In genomic region chr5:1751026-1751863, GRCh38 we compare ENCODE assay signal across 19 cellular contexts. TPM values are rescaled to one million over a fixed set of nuclear protein-coding genes. Genes with fewer than 3 reads are reported as not detected.
DNase-seq lines count a peak whose midpoint lies in the region; ATAC-seq, FAIRE-seq and TF ChIP-seq lines count a peak whose summit lies in the region.
"Had no signal": no experiment of that assay in that cellular context is flagged by ENCODE, and none has a peak within 500 bp of the region (broad histone marks: within the 10 kb centered on the region; RNA-seq: fewer than 3 reads in every experiment).

No MANE protein-coding gene starts in this region.

- 82% methylated on average over 19 of the region's 27 CpGs; no CpG with 5 or more reads in 1 of the 2 experiments for WGBS in H1 (ENCODE audit: extremely low coverage in 1 of 2, insufficient coverage in 1 of 2, insufficient read length in 1 of 2, insufficient replicate concordance in 2 of 2, low coverage in 1 of 2, low lambda C conversion rate in 2 of 2, missing lambda C conversion rate in 1 of 2), 2 experiments

- TF ChIP-seq EP300 in H1 (IDR thresholded peaks at IDR 0.05; ENCODE audit: borderline replicate concordance in 1 of 2, low read depth in 2 of 2, low read length in 2 of 2) = no peak

- no peak overlapping the region for H2BK20ac ChIP-seq in H1 (ENCODE audit: low read length)

- H3K36me3 ChIP-seq in HEK293 (ENCODE audit: control insufficient read depth in 2 of 2, insufficient read depth in 1 of 2, low read length in 2 of 2) = no peaks in the 10 kb centered on the region
- H3K36me3 ChIP-seq in H1 (ENCODE audit: control insufficient read depth in 2 of 4, insufficient read depth in 4 of 4, low read length in 3 of 4) = no peaks in the 10 kb centered on the region
- H3K36me3 ChIP-seq: upper lobe of left lung had no signal

- H3K9me3 ChIP-seq in HEK293 (ENCODE audit: control insufficient read depth, insufficient read depth, low read depth, low read length) = no peaks in the 10 kb centered on the region
- no peaks in the 10 kb centered on the region for H3K9me3 ChIP-seq in H1 (ENCODE audit: insufficient read depth in 2 of 2, low read depth in 1 of 2, low read length in 1 of 2)
- H3K9me3 ChIP-seq: upper lobe of left lung had no signal

- H2AFZ ChIP-seq in H1 (ENCODE audit: low read length) = no peak overlapping the region
- H2AFZ ChIP-seq: hepatocyte had no signal

- no peak overlapping the region for H4K91ac ChIP-seq in H1 (replicated peaks; ENCODE audit: insufficient read length, low read length)

- H3K56ac ChIP-seq in H1 (replicated peaks; ENCODE audit: insufficient read length, low read depth, low read length) = no peak overlapping the region

- no peak for FAIRE-seq in H1 (lab: Jason Lieb, UNC)
- FAIRE-seq: endometrium, GM18507 had no signal

- no peak overlapping the region for H2BK120ac ChIP-seq in H1 (replicated peaks; ENCODE audit: low read depth, low read length)

- no peaks in the 10 kb centered on the region for H3K23me2 ChIP-seq in H1 (ENCODE audit: low read depth, low read length)

- no peak overlapping the region for H2BK15ac ChIP-seq in H1 (ENCODE audit: low read length)

- intact Hi-C loops in sciatic nerve (cut with DNase I) = no loop called here

- no peak for TF ChIP-seq POLR2A in H1 (IDR thresholded peaks at IDR 0.05; ENCODE audit: control extremely low read depth in 1 of 2, low read depth in 2 of 2, low read length in 2 of 2)

- no peaks in the 10 kb centered on the region for H4K20me1 ChIP-seq in H1 (replicated peaks in 1 of 2; ENCODE audit: control insufficient read depth in 1 of 2, insufficient read depth in 2 of 2, low read length in 2 of 2)

- no peak overlapping the region for H2AK5ac ChIP-seq in H1 (ENCODE audit: low read depth, low read length)

- no peak for ATAC-seq in sciatic nerve
- ATAC-seq: activated CD4-positive, CD25-positive, alpha-beta regulatory T cell treated with anti-CD3 and anti-CD28 coated beads, Interleukin-2, amount 50 U/mL, for 24 hours; CD8-positive, alpha-beta T cell; stimulated activated naive B cell treated with anti-CD40 and anti-IgM and Interleukin-4, amounts not matched to agents 10 μg/mL and 1 μg/mL and 100 μg/mL, for 72 hours had no signal

- H3K9ac ChIP-seq in H1 (replicated peaks in 1 of 4; ENCODE audit: extremely low read depth in 1 of 4, low read depth in 3 of 4, low read length in 3 of 4) = no peak overlapping the region

- H3K27ac ChIP-seq in HEK293 (ENCODE audit: extremely low read depth, low read depth, low read length) = no peak overlapping the region
- no peak overlapping the region for H3K27ac ChIP-seq in H1 (ENCODE audit: low read depth, low read length)
- H3K27ac ChIP-seq: hepatocyte, upper lobe of left lung had no signal

- H3K18ac ChIP-seq in H1 (ENCODE audit: extremely low read depth, low read length) = no peak overlapping the region

- H2BK5ac ChIP-seq in H1 (ENCODE audit: low read depth, low read length) = no peak overlapping the region; the same call in 1 of the 2 replicates

- H3K4me3 ChIP-seq in HEK293 (ENCODE audit: low read depth, low read length) (no peak overlapping the region), H1 (ENCODE audit: extremely low read depth in 1 of 4, insufficient read depth in 2 of 4, low read depth in 3 of 4, low read length in 4 of 4) (no peak overlapping the region)
- H3K4me3 ChIP-seq: hepatocyte, upper lobe of left lung had no signal

- H4K5ac ChIP-seq in H1 (ENCODE audit: insufficient read length, low read depth, low read length) = no peak overlapping the region

- CTCF ChIA-PET in HEK293 (lab: Yijun Ruan, JAX) = no interaction called here
- CTCF ChIA-PET in H1 (lab: Charles Lee; ENCODE audit: partially characterized antibody) = interaction anchor here (0.9 to 10.6 kb wide), 4 partner anchors 13 to 843 kb away, joined by 3 to 74 read pairs (median 14); no protein-coding TSS in a partner anchor

- POLR2A ChIA-PET in HEK293 (lab: Yijun Ruan, JAX) = no interaction called here
- POLR2A ChIA-PET in H1 (lab: Charles Lee; ENCODE audit: partially characterized antibody) = no interaction called here

- no peak overlapping the region for H3K4ac ChIP-seq in H1 (replicated peaks; ENCODE audit: insufficient read length, low read depth, low read length)

- no peak for TF ChIP-seq CTCF in HEK293 (tag by site-specific recombination; IDR thresholded peaks at IDR 0.05)
- no peak for TF ChIP-seq CTCF in H1 (IDR thresholded peaks at IDR 0.05; ENCODE audit: control extremely low read depth in 1 of 3, insufficient read depth in 1 of 3, low read depth in 1 of 3, low read length in 3 of 3)
- no peak for TF ChIP-seq CTCF in GM10266 (IDR thresholded peaks at IDR 0.05; ENCODE audit: control insufficient read depth, insufficient read depth, low read depth, missing control alignments)

- no peak overlapping the region for H2BK12ac ChIP-seq in H1 (ENCODE audit: low read depth, low read length)

- no peak overlapping the region for H3K4me2 ChIP-seq in H1 (ENCODE audit: insufficient read depth in 1 of 2, low read depth in 2 of 2, low read length in 2 of 2)
- H3K4me2 ChIP-seq: hepatocyte had no signal

- no peaks in the 10 kb centered on the region for H3K27me3 ChIP-seq in H1 (replicated peaks in 1 of 4; ENCODE audit: control insufficient read depth in 3 of 4, extremely low read depth in 1 of 4, insufficient read depth in 3 of 4, low read length in 3 of 4)
- H3K27me3 ChIP-seq: hepatocyte, upper lobe of left lung had no signal

- H4K8ac ChIP-seq in H1 (ENCODE audit: extremely low read depth, insufficient read depth, low read length) = peak overlapping the region; percentile 80; the same call in 1 of the 2 replicates

- DNase-seq in activated CD8-positive, alpha-beta memory T cell treated with anti-CD3 and anti-CD28 coated beads, Interleukin-2, amount 50 U/mL, for 48 hours = peak; percentile 35
- no peak for DNase-seq in activated CD8-positive, alpha-beta memory T cell treated with anti-CD3 and anti-CD28 coated beads for 24 hours
- DNase-seq in H1 (ENCODE audit: low read depth in 1 of 2, low spot score in 2 of 2) = peak in 1 of 2 experiments; percentile 47
- peak; percentile 45 for DNase-seq in sciatic nerve (ENCODE audit: low spot score)
- no peak for DNase-seq in NCI-H2227 treated with DMSO at 0.1 percent for 48 hours (lab: John Stamatoyannopoulos, UW)
- DNase-seq in NCI-H2107 treated with DMSO at 0.1 percent for 48 hours (lab: John Stamatoyannopoulos, UW; ENCODE audit: unreplicated experiment) = no peak
- no peak for DNase-seq in GM10266 (ENCODE audit: extremely low spot score)
- DNase-seq: activated naive CD4-positive, alpha-beta T cell; anterior cingulate cortex; CD8-positive, alpha-beta T cell; NCI-H146; SHP77 treated with DMSO at 0.1 percent for 48 hours; stimulated activated naive B cell treated with anti-CD40 and anti-IgM and Interleukin-4, amounts not matched to agents 10 μg/mL and 1 μg/mL and 100 μg/mL, for 72 hours had no signal

- H3K14ac ChIP-seq in H1 (ENCODE audit: insufficient read length) = no peak overlapping the region

- TF ChIP-seq RAD21 in H1 (IDR thresholded peaks at IDR 0.05 in 1 of 2, conservative IDR thresholded peaks at IDR 0.05 in 1 of 2; ENCODE audit: low read depth in 2 of 2, low read length in 2 of 2) = no peak

- H3K23ac ChIP-seq in H1 (ENCODE audit: insufficient read length) = no peak overlapping the region

- no peaks in the 10 kb centered on the region for H3K79me1 ChIP-seq in H1 (ENCODE audit: low read depth, low read length)

- no peaks in the 10 kb centered on the region for H3K4me1 ChIP-seq in HEK293 (ENCODE audit: control insufficient read depth, insufficient read depth, low read length)
- peaks cover 0 to 6% (median 3%) of the 10 kb centered on the region in 4 experiments; a peak in 2 of 7 replicates for H3K4me1 ChIP-seq in H1 (replicated peaks in 1 of 4; ENCODE audit: control insufficient read depth in 3 of 4, insufficient read depth in 4 of 4, low read length in 3 of 4)
- H3K4me1 ChIP-seq: upper lobe of left lung had no signal

- H3K79me2 ChIP-seq in H1 (ENCODE audit: control insufficient read depth in 1 of 2, insufficient read depth in 2 of 2, low read length in 2 of 2) = no peaks in the 10 kb centered on the region
- H3K79me2 ChIP-seq: hepatocyte had no signal

TF ChIP-seq in HEK293, 187 proteins besides CTCF, POLR2A, EP300 and RAD21 (continues in another document):
- TF ChIP-seq ZNF239 (tag by site-specific recombination; IDR thresholded peaks at IDR 0.05) (no peak), ZNF37A (tag by site-specific recombination; IDR thresholded peaks at IDR 0.05) (no peak), ZNF138 (tag by site-specific recombination; IDR thresholded peaks at IDR 0.05; ENCODE audit: borderline replicate concordance) (no peak), EGR2 (tag by site-specific recombination; IDR thresholded peaks at IDR 0.05; ENCODE audit: low read depth) (peak; percentile 34; the same call in 1 of the 2 replicates)

TF ChIP-seq in H1, 55 proteins besides CTCF, POLR2A, EP300 and RAD21 (continues in another document):
- TF ChIP-seq, protein P1, sequence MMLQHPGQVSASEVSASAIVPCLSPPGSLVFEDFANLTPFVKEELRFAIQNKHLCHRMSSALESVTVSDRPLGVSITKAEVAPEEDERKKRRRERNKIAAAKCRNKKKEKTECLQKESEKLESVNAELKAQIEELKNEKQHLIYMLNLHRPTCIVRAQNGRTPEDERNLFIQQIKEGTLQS (IDR thresholded peaks at IDR 0.05; ENCODE audit: insufficient read depth, low read depth, low read length) = no peak
- TF ChIP-seq RFX5 (IDR thresholded peaks at IDR 0.05; ENCODE audit: borderline replicate concordance, low read depth, low read length) (no peak), FOSL1 (IDR thresholded peaks at IDR 0.05; ENCODE audit: insufficient read depth, low read depth, low read length) (no peak)

RNA-seq across cellular contexts. Expression of gene MRPL36, which starts 48.4 kb away (rescaled TPM):
- total RNA-seq in H1 (2021; fragmentation: NEBNext Ultra II Directional; extraction: Animal tissue kit (Norgen Biotek cat#: 25700)) = 56.3 and 66.3 TPM in 2 replicates
- 81.5 and 85.5 TPM in 2 replicates for polyA plus RNA-seq in H1 (2011; rRNA removed)
- polyA plus RNA-seq in H1 (2011; cell fraction: cytosol; rRNA removed) = 67.1 TPM
- polyA plus RNA-seq in H1 (2011; cell fraction: nucleus; rRNA removed) = 71.6 TPM
- 75.9 to 89.0 TPM (median 80.9 TPM) in 4 replicates for polyA plus RNA-seq in H1 (2012, experiment 1 of 2)
- 102 TPM for polyA plus RNA-seq in H1 (2012, experiment 2 of 2)
- 87.9 TPM for polyA plus RNA-seq in H1 (2013, experiment 1 of 2)
- polyA plus RNA-seq in H1 (2013, experiment 2 of 2) = 91.7 TPM
- 31.6 and 38.0 TPM in 2 replicates for polyA minus RNA-seq in H1 (2011; rRNA and poly(A)+ RNA removed)
- polyA minus RNA-seq in H1 (2011; cell fraction: cytosol; rRNA and poly(A)+ RNA removed) = 32.5 TPM
- 22.6 TPM for polyA minus RNA-seq in H1 (2011; cell fraction: nucleus; rRNA and poly(A)+ RNA removed)
- total RNA-seq in sciatic nerve = 28.4 TPM

RNA-seq across cellular contexts. Expression of gene NDUFS6, which starts 50.0 kb away (rescaled TPM):
- total RNA-seq in H1 (2021; fragmentation: NEBNext Ultra II Directional; extraction: Animal tissue kit (Norgen Biotek cat#: 25700)) = 72.7 and 77.1 TPM in 2 replicates
- polyA plus RNA-seq in H1 (2011; rRNA removed) = 191 and 302 TPM in 2 replicates
- polyA plus RNA-seq in H1 (2011; cell fraction: cytosol; rRNA removed) = 224 TPM
- polyA plus RNA-seq in H1 (2011; cell fraction: nucleus; rRNA removed) = 78.2 TPM
- polyA plus RNA-seq in H1 (2012, experiment 1 of 2) = 190 to 231 TPM (median 207 TPM) in 4 replicates
- 78.3 TPM for polyA plus RNA-seq in H1 (2012, experiment 2 of 2)
- polyA plus RNA-seq in H1 (2013, experiment 1 of 2) = 141 TPM
- polyA plus RNA-seq in H1 (2013, experiment 2 of 2) = 146 TPM
- polyA minus RNA-seq in H1 (2011; rRNA and poly(A)+ RNA removed) = 9.3 and 11.6 TPM in 2 replicates
- polyA minus RNA-seq in H1 (2011; cell fraction: cytosol; rRNA and poly(A)+ RNA removed) = 55.8 TPM
- polyA minus RNA-seq in H1 (2011; cell fraction: nucleus; rRNA and poly(A)+ RNA removed) = 31.5 TPM
- total RNA-seq in sciatic nerve = 20.7 TPM

Comparison
In these comparisons a context has a peak if more than half of its experiments do, and no peak if none do; other contexts are left out.
1. DNase-seq: peak in activated CD8-positive, alpha-beta memory T cell treated with anti-CD3 and anti-CD28 coated beads, Interleukin-2, amount 50 U/mL, for 48 hours (single experiment) and sciatic nerve (single experiment); none in activated CD8-positive, alpha-beta memory T cell treated with anti-CD3 and anti-CD28 coated beads for 24 hours (single experiment), NCI-H2227 treated with DMSO at 0.1 percent for 48 hours (single experiment), NCI-H2107 treated with DMSO at 0.1 percent for 48 hours (single experiment) and GM10266 (single experiment).